Comparison of ENCODE assay signal across 14 cellular contexts in genomic region chr7:1535695-1536094, GRCh38. TPM values are rescaled to one million over a fixed set of nuclear protein-coding genes. Genes with fewer than 3 reads are reported as not detected.
DNase-seq lines count a peak whose midpoint lies in the region; ATAC-seq and TF ChIP-seq lines count a peak whose summit lies in the region.
"Had no signal": no experiment of that assay in that cellular context is flagged by ENCODE, and none has a peak within 500 bp of the region (broad histone marks: within the 10 kb centered on the region; RNA-seq: fewer than 3 reads in every experiment).

No MANE protein-coding gene starts in this region.

- 72 to 86% methylated on average over 6 to 15 of the region's 15 CpGs for WGBS in body of pancreas, 2 donors

- intact Hi-C loops in HCT116 (cut with micrococcal nuclease) (no loop called here), body of pancreas (cut with DNase I) (no loop called here), left lung (cut with DNase I) (no loop called here)

- no peak overlapping the region for H3K9ac ChIP-seq in HCT116 (ENCODE audit: low read length)
- no peak overlapping the region for H3K9ac ChIP-seq in stomach smooth muscle (ENCODE audit: low read length in 2 of 2)

- H3K4me1 ChIP-seq in HCT116 (ENCODE audit: control insufficient read depth in 1 of 2, insufficient read depth in 2 of 2, low read length in 2 of 2), result peaks cover 54 to 70% of the 10 kb centered on the region in 2 experiments
- peaks cover 79% of the 10 kb centered on the region for H3K4me1 ChIP-seq in body of pancreas
- peaks cover 47 to 77% of the 10 kb centered on the region in 2 donors for H3K4me1 ChIP-seq in left lung
- H3K4me1 ChIP-seq in stomach smooth muscle (ENCODE audit: control insufficient read depth, insufficient read depth, low read length), result peaks cover 61% of the 10 kb centered on the region

- no peak overlapping the region for H3K4me3 ChIP-seq in HCT116 (replicated peaks in 1 of 2; ENCODE audit: low read depth in 1 of 2, low read length in 2 of 2)
- H3K4me3 ChIP-seq in body of pancreas, result no peak overlapping the region
- no peak overlapping the region for H3K4me3 ChIP-seq in left lung
- no peak overlapping the region for H3K4me3 ChIP-seq in stomach smooth muscle (ENCODE audit: low read length in 2 of 2)
- H3K4me3 ChIP-seq: PC-9 had no signal

- H3K27ac Mint-ChIP-seq in activated naive CD8-positive, alpha-beta T cell treated with anti-CD3 and anti-CD28 coated beads for 36 hours, result no peak overlapping the region
- H3K27ac Mint-ChIP-seq: nephron progenitor cell had no signal

- peaks cover 90% of the 10 kb centered on the region for H3K79me2 ChIP-seq in HCT116 (ENCODE audit: insufficient read depth, low read length)

- TF ChIP-seq POLR2A in HCT116 (IDR thresholded peaks at IDR 0.05; ENCODE audit: borderline replicate concordance, extremely low read depth, insufficient read depth, insufficient read length), result no peak
- TF ChIP-seq POLR2A in body of pancreas (IDR thresholded peaks at IDR 0.05), result no peak

- H3K9me3 ChIP-seq in HCT116 (ENCODE audit: control insufficient read depth in 1 of 2, insufficient read depth in 1 of 2, low read depth in 1 of 2, low read length in 2 of 2) (no peaks in the 10 kb centered on the region), body of pancreas (no peaks in the 10 kb centered on the region), left lung (no peaks in the 10 kb centered on the region), stomach smooth muscle (ENCODE audit: control insufficient read depth in 2 of 2, low read length in 2 of 2) (no peaks in the 10 kb centered on the region)

- no peaks in the 10 kb centered on the region for H3K9me2 ChIP-seq in HCT116 (ENCODE audit: insufficient read depth)

- no peak for TF ChIP-seq RAD21 in HCT116 (IDR thresholded peaks at IDR 0.05; ENCODE audit: low read depth)

- ATAC-seq in HCT116 (no peak), body of pancreas (no peak), left lung (no peak), HG02885 (IDR thresholded peaks at IDR 0.05; ENCODE audit: poor library complexity, unreplicated experiment) (no peak)

- H3K36me3 ChIP-seq in HCT116 (ENCODE audit: control insufficient read depth in 1 of 2, insufficient read depth in 2 of 2, low read length in 2 of 2), result peaks cover 8 to 22% of the 10 kb centered on the region in 2 experiments; a peak in 3 of 4 replicates
- peaks cover 11 to 14% of the 10 kb centered on the region in 2 donors for H3K36me3 ChIP-seq in body of pancreas (replicated peaks in 1 of 2; ENCODE audit: insufficient read depth in 1 of 2, low read depth in 2 of 2)
- peaks cover 0 to 43% of the 10 kb centered on the region in 2 donors for H3K36me3 ChIP-seq in left lung
- peaks cover 3 to 10% of the 10 kb centered on the region in 2 donors for H3K36me3 ChIP-seq in stomach smooth muscle (ENCODE audit: control insufficient read depth in 2 of 2, insufficient read depth in 2 of 2, low read length in 2 of 2)

- no peaks in the 10 kb centered on the region; the same call in 1 of the 2 replicates for H4K20me1 ChIP-seq in HCT116 (ENCODE audit: insufficient read depth)

- no peak overlapping the region; the same call in 1 of the 2 replicates for H3K4me2 ChIP-seq in HCT116 (ENCODE audit: low read length)

- CTCF ChIA-PET in HCT116 (lab: Charles Lee), result no interaction called here

- H2AFZ ChIP-seq in HCT116 (ENCODE audit: low read depth, low read length, poor library complexity, severe bottlenecking), result no peak overlapping the region
- H2AFZ ChIP-seq: PC-9 had no signal

- H3K36me3 Mint-ChIP-seq in activated naive CD8-positive, alpha-beta T cell treated with anti-CD3 and anti-CD28 coated beads for 36 hours, result peaks cover 8% of the 10 kb centered on the region

- peaks cover 26% of the 10 kb centered on the region for H3K4me1 Mint-ChIP-seq in activated naive CD8-positive, alpha-beta T cell treated with anti-CD3 and anti-CD28 coated beads for 36 hours

- TF ChIP-seq CTCF in HCT116 (IDR thresholded peaks at IDR 0.05 in 2 of 3, conservative IDR thresholded peaks at IDR 0.05 in 1 of 3; ENCODE audit: borderline replicate concordance in 1 of 3, insufficient read depth in 1 of 3, low read depth in 2 of 3, low read length in 2 of 3) (no peak), body of pancreas (IDR thresholded peaks at IDR 0.05) (no peak), left lung (IDR thresholded peaks at IDR 0.05) (no peak)

- H3K27me3 ChIP-seq in HCT116 (ENCODE audit: insufficient read depth, low read length) (no peaks in the 10 kb centered on the region), body of pancreas (no peaks in the 10 kb centered on the region), left lung (no peaks in the 10 kb centered on the region), stomach smooth muscle (ENCODE audit: control insufficient read depth in 1 of 2, insufficient read depth in 2 of 2, low read length in 2 of 2) (no peaks in the 10 kb centered on the region)

- POLR2A ChIA-PET in HCT116 (lab: Charles Lee), result no interaction called here

- H3K27me3 Mint-ChIP-seq in activated naive CD8-positive, alpha-beta T cell treated with anti-CD3 and anti-CD28 coated beads for 36 hours, result no peaks in the 10 kb centered on the region

- H3K4me3 Mint-ChIP-seq in activated naive CD8-positive, alpha-beta T cell treated with anti-CD3 and anti-CD28 coated beads for 36 hours, result no peak overlapping the region

- BruUV-seq in HCT116 (replicated peaks; lab: Mats Ljungman, UMichigan), result no TSS peak

- DNase-seq in HCT116 (ENCODE audit: low read depth, low spot score), result no peak
- no peak for DNase-seq in body of pancreas
- peak in 1 of 2 donors; percentile 77 for DNase-seq in left lung
- no peak for DNase-seq in COLO668 (lab: John Stamatoyannopoulos, UW; ENCODE audit: unreplicated experiment)
- no peak for DNase-seq in NCI-H748 treated with DMSO at 0.1 percent for 48 hours (lab: John Stamatoyannopoulos, UW)
- no peak for DNase-seq in activated naive CD8-positive, alpha-beta T cell treated with anti-CD3 and anti-CD28 coated beads for 36 hours
- DNase-seq: activated CD4-positive, alpha-beta T cell treated with anti-CD3 and anti-CD28 coated beads, Interleukin-2, amount 50 U/mL, for 48 hours; activated gamma-delta T cell; NCI-H2107; nephron progenitor cell; PC-9; T-helper 2 cell had no signal

- RAD21 ChIA-PET in HCT116 (lab: Charles Lee; ENCODE audit: low non-redundant PET in 1 of 2, low total read pairs in 2 of 2, uncharacterized antibody in 2 of 2, unreplicated experiment in 2 of 2), result no interaction called here

- no peaks in the 10 kb centered on the region for H3K9me3 Mint-ChIP-seq in activated naive CD8-positive, alpha-beta T cell treated with anti-CD3 and anti-CD28 coated beads for 36 hours
- H3K9me3 Mint-ChIP-seq: nephron progenitor cell had no signal

- H3K27ac ChIP-seq in HCT116 (ENCODE audit: low read depth, low read length) (peak overlapping the region; percentile 83; the same call in 1 of the 2 replicates), body of pancreas (peak overlapping the region; percentile 97 to 100 (median 98)), left lung (peak overlapping the region; percentile 89 to 94), stomach smooth muscle (ENCODE audit: low read length) (peak overlapping the region; percentile 98)

TF ChIP-seq in HCT116, 20 proteins besides CTCF, POLR2A, EP300 and RAD21 (continues in another document):
- TF ChIP-seq REST (IDR thresholded peaks at IDR 0.05; ENCODE audit: low read depth) (no peak), SP1 (IDR thresholded peaks at IDR 0.05; ENCODE audit: low read depth) (no peak)

RNA-seq across cellular contexts. Expression of gene MAFK, which starts 5.2 kb away (rescaled TPM):
- total RNA-seq in HCT116 (2021; ENCODE audit: unreplicated experiment) (56.3 TPM), body of pancreas (10 to 100 TPM; 25.7 to 52.7 TPM), left lung (10 to 100 TPM; 36.8 to 49.7 TPM)
- polyA plus RNA-seq in HCT116 (2012), result 35.3 and 61.9 TPM in 2 replicates
- total RNA-seq in activated naive CD8-positive, alpha-beta T cell treated with anti-CD3 and anti-CD28 coated beads for 36 hours, result 10 to 100 TPM; 39.1 to 43.7 TPM

RNA-seq across cellular contexts. Expression of gene TMEM184A, which starts 20.3 kb away (rescaled TPM):
- total RNA-seq in HCT116 (2021; ENCODE audit: unreplicated experiment) (34.8 TPM), body of pancreas (10 to 100 TPM; 21.0 to 65.3 TPM), left lung (1 to 10 TPM; 7.9 to 9.7 TPM)
- polyA plus RNA-seq in HCT116 (2012), result 21.4 and 21.7 TPM in 2 replicates
- under 1 TPM; 0.14 to 0.22 TPM for total RNA-seq in activated naive CD8-positive, alpha-beta T cell treated with anti-CD3 and anti-CD28 coated beads for 36 hours

RNA-seq across cellular contexts. Expression of gene INTS1, which starts 31.5 kb away (rescaled TPM):
- total RNA-seq in HCT116 (2021; ENCODE audit: unreplicated experiment), result 167 TPM
- polyA plus RNA-seq in HCT116 (2012), result 100 TPM in 2 replicates
- 10 to 100 TPM; 66.3 to 72.9 TPM for total RNA-seq in body of pancreas
- 10 to 100 TPM; 70.1 to 80.9 TPM for total RNA-seq in left lung
- 10 to 100 TPM; 88.9 to 94.1 TPM for total RNA-seq in activated naive CD8-positive, alpha-beta T cell treated with anti-CD3 and anti-CD28 coated beads for 36 hours

RNA-seq across cellular contexts. Expression of gene PSMG3, which starts 34.1 kb away (rescaled TPM):
- total RNA-seq in HCT116 (2021; ENCODE audit: unreplicated experiment) (60.9 TPM), body of pancreas (10 to 100 TPM; 34.0 to 39.6 TPM), left lung (10 to 100 TPM; 22.4 to 25.3 TPM)
- 82.1 and 82.9 TPM in 2 replicates for polyA plus RNA-seq in HCT116 (2012)
- total RNA-seq in activated naive CD8-positive, alpha-beta T cell treated with anti-CD3 and anti-CD28 coated beads for 36 hours, result 10 to 100 TPM; 55.1 to 57.0 TPM

Comparison
In these comparisons a context has a peak if more than half of its experiments do, and no peak if none do; other contexts are left out.
1. RNA of gene TMEM184A, which starts 20.3 kb away (total RNA-seq): 21.0 to 65.3 TPM in body of pancreas, 34.8 TPM in HCT116 (single experiment) and 7.9 to 9.7 TPM in left lung; 0.14 to 0.22 TPM in activated naive CD8-positive, alpha-beta T cell treated with anti-CD3 and anti-CD28 coated beads for 36 hours; every median in the first group is over 4 times any median in the second.
2. Peak in every context shown above with its lines, with median percentiles within 50 percentile points of each other: H3K27ac ChIP-seq.